1 cellular context compared by ENCODE assay signal in genomic region chr18:75209952-75210261, GRCh38.
TF ChIP-seq lines count a peak whose summit lies in the region.

No MANE protein-coding gene starts in this region.

TF ChIP-seq in H1, 55 proteins besides CTCF, POLR2A, EP300 and RAD21 (continued from another document):
- TF ChIP-seq SP2 (IDR thresholded peaks at IDR 0.05; ENCODE audit: low read length) (no peak), CHD1 (IDR thresholded peaks at IDR 0.05; ENCODE audit: low read depth, low read length) (no peak), TCF12 (IDR thresholded peaks at IDR 0.05; ENCODE audit: low read depth, low read length) (no peak), KDM1A (IDR thresholded peaks at IDR 0.05; ENCODE audit: borderline replicate concordance, low read length) (no peak)
